Comparison of ENCODE assay signal across 21 cellular contexts in the genomic region with DNA sequence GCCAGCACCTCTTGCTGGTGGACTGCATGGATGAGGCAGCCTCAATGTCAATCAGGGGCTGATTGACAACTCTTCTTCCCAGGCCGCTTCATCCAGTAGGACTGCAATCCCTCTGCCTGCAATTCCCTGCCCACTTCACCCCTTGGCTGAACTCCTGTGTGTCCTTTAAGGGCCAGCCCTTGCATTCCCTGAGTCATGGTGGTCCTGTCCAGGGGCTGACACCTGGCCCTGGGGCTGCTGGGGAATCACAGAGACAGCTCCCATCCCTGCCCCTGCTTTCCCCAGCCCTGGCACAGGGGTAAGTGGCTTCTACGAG. TPM values are rescaled to one million over a fixed set of nuclear protein-coding genes. Genes with fewer than 3 reads are reported as not detected.
DNase-seq lines count a peak whose midpoint lies in the region; ATAC-seq and TF ChIP-seq lines count a peak whose summit lies in the region.
"Had no signal": no experiment of that assay in that cellular context is flagged by ENCODE, and none has a peak within 500 bp of the region (broad histone marks: within the 10 kb centered on the region; RNA-seq: fewer than 3 reads in every experiment).

No MANE protein-coding gene starts in this region.

- peak overlapping the region; percentile 46 for H2AK5ac ChIP-seq in IMR-90 (ENCODE audit: low read depth, low read length)

- H2BK20ac ChIP-seq in IMR-90 (ENCODE audit: low read depth, low read length): no peak overlapping the region

- H3K4me1 Mint-ChIP-seq in activated naive CD4-positive, alpha-beta T cell treated with anti-CD3 and anti-CD28 coated beads, Interleukin-2, amount 10 ng/mL, durations not matched to agents 7 days and 5 days: peaks cover 2% of the 10 kb centered on the region
- H3K4me1 Mint-ChIP-seq in activated naive CD4-positive, alpha-beta T cell treated with anti-CD3 and anti-CD28 coated beads for 36 hours (ENCODE audit: low read depth): no peaks in the 10 kb centered on the region
- H3K4me1 Mint-ChIP-seq: CD8-positive, alpha-beta memory T cell; IgD-negative memory B cell had no signal

- no peak overlapping the region for H3K4me2 ChIP-seq in IMR-90 (ENCODE audit: low read depth, low read length)
- H3K4me2 ChIP-seq: BLaER1 treated with 17β-estradiol and CSF1 and Interleukin-3, amounts not matched to agents 10 nM and 100 nM had no signal

- CTCF ChIA-PET in activated naive CD4-positive, alpha-beta T cell treated with anti-CD3 and anti-CD28 coated beads, Interleukin-2, amount 10 ng/mL, durations not matched to agents 7 days and 5 days (lab: Charles Lee): interaction anchor here (12.6 kb wide), 1 partner anchor 128 kb away, joined by 326 read pairs; no protein-coding TSS in a partner anchor
- CTCF ChIA-PET in activated naive CD4-positive, alpha-beta T cell treated with anti-CD3 and anti-CD28 coated beads for 36 hours (lab: Charles Lee): interaction anchor here (12.0 kb wide), 1 partner anchor 128 kb away, joined by 283 read pairs; no protein-coding TSS in a partner anchor
- CTCF ChIA-PET in IMR-90 (lab: Yijun Ruan, JAX): interaction anchor here (1.6 kb wide), 1 partner anchor 128 kb away, joined by 6 read pairs; no protein-coding TSS in a partner anchor

- H3K27me3 ChIP-seq in IMR-90 (ENCODE audit: control insufficient read depth, insufficient read depth, low read length) (no peaks in the 10 kb centered on the region), right cardiac atrium (ENCODE audit: control insufficient read depth, insufficient read depth) (no peaks in the 10 kb centered on the region)
- H3K27me3 ChIP-seq: BLaER1 treated with 17β-estradiol and CSF1 and Interleukin-3, amounts not matched to agents 10 nM and 100 nM had no signal

- H3K9ac ChIP-seq in IMR-90 (ENCODE audit: low read depth, low read length): no peak overlapping the region
- H3K9ac ChIP-seq: BLaER1 treated with 17β-estradiol and CSF1 and Interleukin-3, amounts not matched to agents 10 nM and 100 nM had no signal

- DNase-seq in activated naive CD4-positive, alpha-beta T cell treated with anti-CD3 and anti-CD28 coated beads, Interleukin-2, amount 10 ng/mL, durations not matched to agents 7 days and 5 days: peak; percentile 5
- no peak for DNase-seq in activated naive CD4-positive, alpha-beta T cell treated with anti-CD3 and anti-CD28 coated beads for 36 hours
- DNase-seq in IMR-90: no peak
- DNase-seq in right cardiac atrium: peak in 2 of 3 donors; percentile 3 to 23
- peak; percentile 59 for DNase-seq in posterior vena cava (ENCODE audit: low spot score)
- DNase-seq in DMS 273 treated with DMSO at 0.1 percent for 48 hours (lab: John Stamatoyannopoulos, UW): no peak
- DNase-seq in NCI-H446 treated with DMSO at 0.1 percent for 48 hours (lab: John Stamatoyannopoulos, UW): no peak
- DNase-seq: DND-41, Kasumi-1, NCI-H1105, NCI-H1694, NCI-H2227 treated with DMSO at 0.1 percent for 48 hours, NCI-H69 had no signal

- no peak for TF ChIP-seq CTCF in IMR-90 (conservative IDR thresholded peaks at IDR 0.05; ENCODE audit: low read depth, low read length)

- no peaks in the 10 kb centered on the region for H3K36me3 ChIP-seq in IMR-90 (ENCODE audit: control insufficient read depth, insufficient read depth, low read length)
- H3K36me3 ChIP-seq: BLaER1 treated with 17β-estradiol and CSF1 and Interleukin-3, amounts not matched to agents 10 nM and 100 nM; HAP-1 had no signal

- no peak for ATAC-seq in IMR-90 (ENCODE audit: low read depth)
- ATAC-seq in right cardiac atrium: no peak
- ATAC-seq in HG03025 (IDR thresholded peaks at IDR 0.05; ENCODE audit: low FRiP score, unreplicated experiment): no peak
- ATAC-seq: GM12878 had no signal

- no peak overlapping the region for H3K4me3 ChIP-seq in IMR-90 (ENCODE audit: insufficient read depth, low read depth, low read length)
- H3K4me3 ChIP-seq in right cardiac atrium (ENCODE audit: low read length): no peak overlapping the region
- H3K4me3 ChIP-seq: BLaER1 treated with 17β-estradiol and CSF1 and Interleukin-3, amounts not matched to agents 10 nM and 100 nM; GM12878; HAP-1 had no signal

- no peak overlapping the region for H2BK5ac ChIP-seq in IMR-90 (ENCODE audit: low read depth, low read length, poor library complexity, severe bottlenecking)

- H4K20me1 ChIP-seq in IMR-90 (ENCODE audit: insufficient read depth, low read length): no peaks in the 10 kb centered on the region
- H4K20me1 ChIP-seq: BLaER1 treated with 17β-estradiol and CSF1 and Interleukin-3, amounts not matched to agents 10 nM and 100 nM had no signal

- H3K9me3 ChIP-seq in IMR-90 (ENCODE audit: control insufficient read depth, insufficient read depth, low read length) (no peaks in the 10 kb centered on the region), right cardiac atrium (ENCODE audit: control insufficient read depth, low read length) (no peaks in the 10 kb centered on the region)
- H3K9me3 ChIP-seq: BLaER1 treated with 17β-estradiol and CSF1 and Interleukin-3, amounts not matched to agents 10 nM and 100 nM; HAP-1 had no signal

- H2BK120ac ChIP-seq in IMR-90 (ENCODE audit: low read depth, low read length): no peak overlapping the region

- no peak overlapping the region for H3K23ac ChIP-seq in IMR-90 (ENCODE audit: low read depth, low read length)

- peaks cover 20% of the 10 kb centered on the region for H3K4me1 ChIP-seq in IMR-90 (ENCODE audit: control insufficient read depth, insufficient read depth, low read length)
- no peaks in the 10 kb centered on the region for H3K4me1 ChIP-seq in right cardiac atrium (ENCODE audit: control insufficient read depth, insufficient read depth, low read length)
- H3K4me1 ChIP-seq: HAP-1 had no signal

- H3K9me3 Mint-ChIP-seq in activated naive CD4-positive, alpha-beta T cell treated with anti-CD3 and anti-CD28 coated beads, Interleukin-2, amount 10 ng/mL, durations not matched to agents 7 days and 5 days: no peaks in the 10 kb centered on the region
- no peaks in the 10 kb centered on the region for H3K9me3 Mint-ChIP-seq in activated naive CD4-positive, alpha-beta T cell treated with anti-CD3 and anti-CD28 coated beads for 36 hours
- H3K9me3 Mint-ChIP-seq: CD8-positive, alpha-beta memory T cell; IgD-negative memory B cell had no signal

- H3K27ac Mint-ChIP-seq in activated naive CD4-positive, alpha-beta T cell treated with anti-CD3 and anti-CD28 coated beads, Interleukin-2, amount 10 ng/mL, durations not matched to agents 7 days and 5 days: no peak overlapping the region
- H3K27ac Mint-ChIP-seq in activated naive CD4-positive, alpha-beta T cell treated with anti-CD3 and anti-CD28 coated beads for 36 hours: no peak overlapping the region
- H3K27ac Mint-ChIP-seq: CD8-positive, alpha-beta memory T cell; IgD-negative memory B cell had no signal

- WGBS in IMR-90 (ENCODE audit: extremely low coverage in 2 of 2, insufficient read length in 1 of 2), 2 experiments: no CpG with 5 or more reads among the region's 2 CpGs
- 97% methylated on average over 2 of the region's 2 CpGs for WGBS in right cardiac atrium

- no TSS peak for BruUV-seq in IMR-90 (replicated peaks; lab: Mats Ljungman, UMichigan)

- no peak overlapping the region for H3K14ac ChIP-seq in IMR-90 (replicated peaks; ENCODE audit: low read depth, low read length)

- peaks cover 26% of the 10 kb centered on the region for H3K9me1 ChIP-seq in IMR-90 (ENCODE audit: insufficient read depth, low read length)

- H3K27me3 Mint-ChIP-seq in activated naive CD4-positive, alpha-beta T cell treated with anti-CD3 and anti-CD28 coated beads, Interleukin-2, amount 10 ng/mL, durations not matched to agents 7 days and 5 days: peaks cover 21% of the 10 kb centered on the region
- no peaks in the 10 kb centered on the region for H3K27me3 Mint-ChIP-seq in activated naive CD4-positive, alpha-beta T cell treated with anti-CD3 and anti-CD28 coated beads for 36 hours (ENCODE audit: low read depth)
- H3K27me3 Mint-ChIP-seq: IgD-negative memory B cell had no signal

- no peak overlapping the region for H2AFZ ChIP-seq in IMR-90 (replicated peaks; ENCODE audit: low read length, poor library complexity)

- H2BK15ac ChIP-seq in IMR-90 (ENCODE audit: low read depth, low read length): no peak overlapping the region

- no peak for TF ChIP-seq POLR2A in IMR-90 (IDR thresholded peaks at IDR 0.05; ENCODE audit: low read depth, low read length)

- H3K4me3 Mint-ChIP-seq in activated naive CD4-positive, alpha-beta T cell treated with anti-CD3 and anti-CD28 coated beads, Interleukin-2, amount 10 ng/mL, durations not matched to agents 7 days and 5 days: no peak overlapping the region
- no peak overlapping the region for H3K4me3 Mint-ChIP-seq in activated naive CD4-positive, alpha-beta T cell treated with anti-CD3 and anti-CD28 coated beads for 36 hours
- H3K4me3 Mint-ChIP-seq: CD8-positive, alpha-beta memory T cell; IgD-negative memory B cell had no signal

- H3K18ac ChIP-seq in IMR-90 (ENCODE audit: low read depth, low read length): no peak overlapping the region

- dilution Hi-C loops in IMR-90 (cut with HindIII; ENCODE audit: low sequenced_read_pairs, unreplicated experiment): no loop called here

- no peak overlapping the region for H4K8ac ChIP-seq in IMR-90 (ENCODE audit: low read depth in 2 of 2, low read length in 2 of 2)

- no peaks in the 10 kb centered on the region for H3K36me3 Mint-ChIP-seq in activated naive CD4-positive, alpha-beta T cell treated with anti-CD3 and anti-CD28 coated beads, Interleukin-2, amount 10 ng/mL, durations not matched to agents 7 days and 5 days
- no peaks in the 10 kb centered on the region for H3K36me3 Mint-ChIP-seq in activated naive CD4-positive, alpha-beta T cell treated with anti-CD3 and anti-CD28 coated beads for 36 hours (ENCODE audit: low read depth)
- H3K36me3 Mint-ChIP-seq: IgD-negative memory B cell had no signal

- in situ Hi-C loops in IMR-90 (cut with MboI; ENCODE audit: low sequenced_read_pairs): no loop called here

- H3K79me1 ChIP-seq in IMR-90 (ENCODE audit: low read depth in 1 of 2, low read length in 2 of 2): no peaks in the 10 kb centered on the region

- no peak overlapping the region for H2AK9ac ChIP-seq in IMR-90 (replicated peaks; ENCODE audit: low read depth, low read length, poor library complexity)

- no peak overlapping the region for H4K91ac ChIP-seq in IMR-90 (ENCODE audit: insufficient read depth, low read depth, low read length)

- H3K27ac ChIP-seq in IMR-90 (ENCODE audit: insufficient read depth, low read length): no peak overlapping the region
- H3K27ac ChIP-seq in right cardiac atrium (ENCODE audit: low read length): no peak overlapping the region
- H3K27ac ChIP-seq: BLaER1 treated with 17β-estradiol and CSF1 and Interleukin-3, amounts not matched to agents 10 nM and 100 nM had no signal

- no peak overlapping the region for H4K5ac ChIP-seq in IMR-90 (ENCODE audit: low read depth, low read length)

- no peak overlapping the region for H3K4ac ChIP-seq in IMR-90 (ENCODE audit: low read depth, low read length)

- no peak for TF ChIP-seq RAD21 in IMR-90 (IDR thresholded peaks at IDR 0.05; ENCODE audit: low read length)

- no peak overlapping the region for H3K56ac ChIP-seq in IMR-90 (ENCODE audit: extremely low read depth, insufficient read depth, low read length)

- intact Hi-C loops in activated naive CD4-positive, alpha-beta T cell treated with anti-CD3 and anti-CD28 coated beads for 36 hours (cut with micrococcal nuclease): no loop called here
- intact Hi-C loops in IMR-90 (cut with micrococcal nuclease): no loop called here
- intact Hi-C loops in right cardiac atrium (cut with DNase I): no loop called here
- intact Hi-C loops in posterior vena cava (cut with DNase I): loop anchor here in 1 of 2 donors (10.0 kb wide), 1 partner anchor 53 kb away; the partner anchor contains the start of gene GSTM5

- POLR2A ChIA-PET in IMR-90 (lab: Charles Lee; ENCODE audit: unreplicated experiment): no interaction called here

RNA-seq across cellular contexts. Expression of gene EPS8L3, which starts 4.6 kb away (rescaled TPM):
- not detected for total RNA-seq in activated naive CD4-positive, alpha-beta T cell treated with anti-CD3 and anti-CD28 coated beads for 36 hours
- not detected in 2 replicates for total RNA-seq in IMR-90 (2012; rRNA removed)
- polyA plus RNA-seq in IMR-90 (2012; rRNA removed): not detected in 2 replicates
- 0.11 TPM in 1 of 2 replicates, not detected in the other for polyA plus RNA-seq in IMR-90 (2012; cell fraction: cytosol; rRNA removed)
- polyA plus RNA-seq in IMR-90 (2012; cell fraction: nucleus; rRNA removed; ENCODE audit: low replicate concordance): not detected in 2 replicates
- total RNA-seq in right cardiac atrium: not detected
- polyA plus RNA-seq in right cardiac atrium: not detected
- total RNA-seq in posterior vena cava: not detected
- total RNA-seq: CD8-positive, alpha-beta memory T cell; GM12878; RPMI7951 had no signal
- polyA plus RNA-seq: CD8-positive, alpha-beta memory T cell; GM12878; IgD-negative memory B cell had no signal

RNA-seq across cellular contexts. Expression of gene GSTM3, which starts 27.5 kb away (rescaled TPM):
- 1 to 10 TPM; 4.7 to 4.8 TPM for total RNA-seq in activated naive CD4-positive, alpha-beta T cell treated with anti-CD3 and anti-CD28 coated beads for 36 hours
- total RNA-seq in IMR-90 (2012; rRNA removed) (101 and 131 TPM in 2 replicates), right cardiac atrium (100 to 1,000 TPM in 2 of 4 donors, 10 to 100 TPM in 2; 65.5 to 150 (median 112) TPM), posterior vena cava (10 to 100 TPM; 35.1 to 52.2 TPM)
- polyA plus RNA-seq in IMR-90 (2012; rRNA removed) (97.4 and 102 TPM in 2 replicates), right cardiac atrium (279 TPM)
- polyA plus RNA-seq in IMR-90 (2012; cell fraction: cytosol; rRNA removed): 69.1 and 108 TPM in 2 replicates
- 19.5 and 60.7 TPM in 2 replicates for polyA plus RNA-seq in IMR-90 (2012; cell fraction: nucleus; rRNA removed; ENCODE audit: low replicate concordance)
- total RNA-seq: GM12878, HT-29 had no signal
- polyA plus RNA-seq: GM12878 had no signal

RNA-seq across cellular contexts. Expression of gene GSTM5, which starts 56.2 kb away (rescaled TPM):
- total RNA-seq in activated naive CD4-positive, alpha-beta T cell treated with anti-CD3 and anti-CD28 coated beads for 36 hours: not detected
- total RNA-seq in IMR-90 (2012; rRNA removed): 0.28 and 0.36 TPM in 2 replicates
- polyA plus RNA-seq in IMR-90 (2012; rRNA removed): 1.2 TPM in 2 replicates
- polyA plus RNA-seq in IMR-90 (2012; cell fraction: cytosol; rRNA removed): 0.36 and 0.85 TPM in 2 replicates
- 0.50 and 2.1 TPM in 2 replicates for polyA plus RNA-seq in IMR-90 (2012; cell fraction: nucleus; rRNA removed; ENCODE audit: low replicate concordance)
- 10 to 100 TPM in 2 of 4 donors, 1 to 10 TPM in 2; 5.3 to 13.7 (median 10.0) TPM for total RNA-seq in right cardiac atrium
- 7.8 TPM for polyA plus RNA-seq in right cardiac atrium
- total RNA-seq in posterior vena cava: 10 to 100 TPM; 16.7 to 25.4 TPM
- total RNA-seq: CD8-positive, alpha-beta memory T cell; HT-29 had no signal
- polyA plus RNA-seq: CD8-positive, alpha-beta memory T cell; IgD-negative memory B cell had no signal

Comparison
In these comparisons a context has a peak if more than half of its experiments do, and no peak if none do; other contexts are left out.
1. DNase-seq: peak in activated naive CD4-positive, alpha-beta T cell treated with anti-CD3 and anti-CD28 coated beads, Interleukin-2, amount 10 ng/mL, durations not matched to agents 7 days and 5 days (single experiment), right cardiac atrium (2 of 3) and posterior vena cava (single experiment); none in activated naive CD4-positive, alpha-beta T cell treated with anti-CD3 and anti-CD28 coated beads for 36 hours (single experiment), IMR-90 (single experiment), DMS 273 treated with DMSO at 0.1 percent for 48 hours (single experiment) and NCI-H446 treated with DMSO at 0.1 percent for 48 hours (single experiment).
2. RNA of gene GSTM3, which starts 27.5 kb away (total RNA-seq): 101 to 131 TPM in IMR-90, 65.5 to 150 TPM in right cardiac atrium and 35.1 to 52.2 TPM in posterior vena cava; 4.7 to 4.8 TPM in activated naive CD4-positive, alpha-beta T cell treated with anti-CD3 and anti-CD28 coated beads for 36 hours; every median in the first group is over 4 times any median in the second.